10 cellular contexts compared by ENCODE assay signal in genomic region chr20:47276856-47277541, GRCh38.
DNase-seq lines count a peak whose midpoint lies in the region; ATAC-seq and TF ChIP-seq lines count a peak whose summit lies in the region.
"Had no signal": no experiment of that assay in that cellular context is flagged by ENCODE, and none has a peak within 500 bp of the region (broad histone marks: within the 10 kb centered on the region; RNA-seq: fewer than 3 reads in every experiment).

No MANE protein-coding gene starts in this region.

- H3K4me1 Mint-ChIP-seq in activated naive CD8-positive, alpha-beta T cell (ENCODE audit: low read depth), result peaks cover 47% of the 10 kb centered on the region
- H3K4me1 Mint-ChIP-seq in activated naive CD8-positive, alpha-beta T cell treated with anti-CD3 and anti-CD28 coated beads, Interleukin-2, amount 50 U/mL, for 24 hours, result peaks cover 49% of the 10 kb centered on the region
- peaks cover 12% of the 10 kb centered on the region for H3K4me1 Mint-ChIP-seq in T-helper 17 cell

- no peaks in the 10 kb centered on the region for H3K9me3 Mint-ChIP-seq in activated naive CD8-positive, alpha-beta T cell (ENCODE audit: low read depth)
- H3K9me3 Mint-ChIP-seq in activated naive CD8-positive, alpha-beta T cell treated with anti-CD3 and anti-CD28 coated beads, Interleukin-2, amount 50 U/mL, for 24 hours, result no peaks in the 10 kb centered on the region
- H3K9me3 Mint-ChIP-seq: CD4-positive, alpha-beta T cell had no signal

- TF ChIP-seq POLR2A in uterus (IDR thresholded peaks at IDR 0.05), result no peak

- H3K27ac ChIP-seq in coronary artery (peak overlapping the region; percentile 80 to 87), mesodermal cell (ENCODE audit: low read depth, low read length, severe bottlenecking) (peak overlapping the region; percentile 41), uterus (peak overlapping the region; percentile 57 to 77)

- no peak for TF ChIP-seq CTCF in coronary artery (IDR thresholded peaks at IDR 0.05)
- no peak for TF ChIP-seq CTCF in uterus (IDR thresholded peaks at IDR 0.05)

- DNase-seq in activated naive CD8-positive, alpha-beta T cell treated with anti-CD3 and anti-CD28 coated beads, Interleukin-2, amount 50 U/mL, for 24 hours, result no peak
- peak; percentile 81 for DNase-seq in coronary artery (ENCODE audit: low spot score)
- DNase-seq in uterus, result peak; percentile 61 to 67
- DNase-seq in stimulated activated CD4-positive, alpha-beta T cell treated with anti-CD3 and anti-CD28 coated beads, Interleukin-12 subunit alpha, Interleukin-12 subunit beta, amount 100 ng/mL, for 4 hours, result no peak
- no peak for DNase-seq in T-helper 17 cell
- DNase-seq: CD4-positive, alpha-beta T cell; spleen had no signal

- H3K27me3 ChIP-seq in uterus, result no peaks in the 10 kb centered on the region
- H3K27me3 ChIP-seq: spleen had no signal

- intact Hi-C loops in uterus (cut with DNase I; ENCODE audit: low total_unique reads), result no loop called here

- no peak overlapping the region for H3K4me3 Mint-ChIP-seq in activated naive CD8-positive, alpha-beta T cell
- no peak overlapping the region for H3K4me3 Mint-ChIP-seq in activated naive CD8-positive, alpha-beta T cell treated with anti-CD3 and anti-CD28 coated beads, Interleukin-2, amount 50 U/mL, for 24 hours
- no peak overlapping the region for H3K4me3 Mint-ChIP-seq in T-helper 17 cell
- H3K4me3 Mint-ChIP-seq: CD4-positive, alpha-beta T cell had no signal

- ATAC-seq in activated naive CD8-positive, alpha-beta T cell treated with anti-CD3 and anti-CD28 coated beads, Interleukin-2, amount 50 U/mL, for 24 hours, result no peak
- ATAC-seq in GM21367 (IDR thresholded peaks at IDR 0.05; ENCODE audit: unreplicated experiment), result no peak
- no peak for ATAC-seq in T-helper 17 cell

- H3K36me3 Mint-ChIP-seq in activated naive CD8-positive, alpha-beta T cell, result peaks cover 3% of the 10 kb centered on the region
- H3K36me3 Mint-ChIP-seq in activated naive CD8-positive, alpha-beta T cell treated with anti-CD3 and anti-CD28 coated beads, Interleukin-2, amount 50 U/mL, for 24 hours (ENCODE audit: low read depth), result peaks cover 56% of the 10 kb centered on the region
- peaks cover 11% of the 10 kb centered on the region for H3K36me3 Mint-ChIP-seq in T-helper 17 cell (ENCODE audit: low read depth)

- H3K4me1 ChIP-seq in mesodermal cell (ENCODE audit: control insufficient read depth, insufficient read depth, low read length, poor library complexity, severe bottlenecking) (peaks cover 71% of the 10 kb centered on the region), uterus (peaks cover 10 to 15% of the 10 kb centered on the region in 2 donors)

- H3K36me3 ChIP-seq in mesodermal cell (ENCODE audit: control insufficient read depth, insufficient read depth, low read length) (peaks cover 83% of the 10 kb centered on the region), uterus (no peaks in the 10 kb centered on the region)

- no peaks in the 10 kb centered on the region for H3K27me3 Mint-ChIP-seq in activated naive CD8-positive, alpha-beta T cell
- no peaks in the 10 kb centered on the region for H3K27me3 Mint-ChIP-seq in activated naive CD8-positive, alpha-beta T cell treated with anti-CD3 and anti-CD28 coated beads, Interleukin-2, amount 50 U/mL, for 24 hours
- no peaks in the 10 kb centered on the region for H3K27me3 Mint-ChIP-seq in T-helper 17 cell
- H3K27me3 Mint-ChIP-seq: CD4-positive, alpha-beta T cell had no signal

- peak overlapping the region; percentile 98 for H3K27ac Mint-ChIP-seq in activated naive CD8-positive, alpha-beta T cell
- H3K27ac Mint-ChIP-seq in activated naive CD8-positive, alpha-beta T cell treated with anti-CD3 and anti-CD28 coated beads, Interleukin-2, amount 50 U/mL, for 24 hours, result no peak overlapping the region
- H3K27ac Mint-ChIP-seq in T-helper 17 cell, result no peak overlapping the region
- H3K27ac Mint-ChIP-seq: CD4-positive, alpha-beta T cell had no signal

- 96 to 98% methylated on average over 5 to 8 of the region's 8 CpGs for WGBS in mesodermal cell (ENCODE audit: insufficient coverage in 2 of 2), 2 experiments

- H3K4me3 ChIP-seq in coronary artery (no peak overlapping the region), mesodermal cell (ENCODE audit: extremely low read depth, insufficient read depth, low read length, poor library complexity, severe bottlenecking) (no peak overlapping the region), uterus (no peak overlapping the region)
- H3K4me3 ChIP-seq: spleen had no signal

- H3K9me3 ChIP-seq in mesodermal cell (ENCODE audit: control insufficient read depth, low read length) (no peaks in the 10 kb centered on the region), uterus (no peaks in the 10 kb centered on the region), T-helper 17 cell (ENCODE audit: control insufficient read depth, low read length, poor library complexity, severe bottlenecking) (no peaks in the 10 kb centered on the region)
- H3K9me3 ChIP-seq: spleen had no signal

Comparison
In these comparisons a context has a peak if more than half of its experiments do, and no peak if none do; other contexts are left out.
1. DNase-seq: peak in coronary artery (single experiment) and uterus (2 of 2); none in activated naive CD8-positive, alpha-beta T cell treated with anti-CD3 and anti-CD28 coated beads, Interleukin-2, amount 50 U/mL, for 24 hours (single experiment), stimulated activated CD4-positive, alpha-beta T cell treated with anti-CD3 and anti-CD28 coated beads, Interleukin-12 subunit alpha, Interleukin-12 subunit beta, amount 100 ng/mL, for 4 hours (single experiment) and T-helper 17 cell (0 of 3).
2. Peak in every context shown above with its lines, with median percentiles within 50 percentile points of each other: H3K27ac ChIP-seq.